In genomic region chr2:188721231-188721630, GRCh38 we compare ENCODE assay signal across 14 cellular contexts.
A peak's percentile ranks its signal among the peaks of the same experiment; 100 is the strongest.
DNase-seq lines count a peak whose midpoint lies in the region; ATAC-seq and TF ChIP-seq lines count a peak whose summit lies in the region.
"Had no signal": no experiment of that assay in that cellular context is flagged by ENCODE, and none has a peak within 500 bp of the region (broad histone marks: within the 10 kb centered on the region; RNA-seq: fewer than 3 reads in every experiment).

No MANE protein-coding gene starts in this region.

- H3K4me3 Mint-ChIP-seq in nephron (no peak overlapping the region), Calu3 (ENCODE audit: low read depth, unreplicated experiment) (no peak overlapping the region)

- H3K27me3 Mint-ChIP-seq in nephron (ENCODE audit: low read depth) (no peaks in the 10 kb centered on the region), Calu3 (ENCODE audit: unreplicated experiment) (no peaks in the 10 kb centered on the region)

- no TSS peak for BruUV-seq in Calu3 (replicated peaks; lab: Mats Ljungman, UMichigan)

- H3K27ac Mint-ChIP-seq in nephron (peak overlapping the region in 2 of 3 experiments; percentile 39 to 72), Calu3 (ENCODE audit: unreplicated experiment) (no peak overlapping the region)

- H3K36me3 Mint-ChIP-seq in nephron (ENCODE audit: low read depth) (no peaks in the 10 kb centered on the region), Calu3 (ENCODE audit: insufficient read depth, unreplicated experiment) (no peaks in the 10 kb centered on the region)

- ATAC-seq in GM21825 (IDR thresholded peaks at IDR 0.05; ENCODE audit: unreplicated experiment): no peak
- ATAC-seq: GM12878 had no signal

- CTCF ChIA-PET in Calu3 (lab: Charles Lee): no interaction called here

- H3K4me1 Mint-ChIP-seq in nephron: peaks cover 11% of the 10 kb centered on the region
- no peaks in the 10 kb centered on the region for H3K4me1 Mint-ChIP-seq in Calu3 (ENCODE audit: low read depth, unreplicated experiment)

- TF ChIP-seq CTCF in fibroblast of pulmonary artery (IDR thresholded peaks at IDR 0.05; ENCODE audit: low read length, missing control alignments): no peak
- no peak for TF ChIP-seq CTCF in nephron (IDR thresholded peaks at IDR 0.05; ENCODE audit: unreplicated experiment in 3 of 3)
- no peak for TF ChIP-seq CTCF in Calu3 (IDR thresholded peaks at IDR 0.05; ENCODE audit: unreplicated experiment)

- H3K4me3 ChIP-seq in fibroblast of pulmonary artery (replicated peaks; ENCODE audit: low read depth, low read length): no peak overlapping the region
- H3K4me3 ChIP-seq: GM12878, PC-9 had no signal

- DNase-seq in EH (ENCODE audit: low read depth) (peak; percentile 9), SK-N-DZ (ENCODE audit: low spot score) (peak; percentile 39), fibroblast of pulmonary artery (ENCODE audit: low read depth) (peak; percentile 7), NCI-H774 (lab: John Stamatoyannopoulos, UW) (no peak), posterior cingulate gyrus (no peak), Calu3 (no peak)
- DNase-seq: Caco-2, DMS53, NCI-H187 treated with DMSO at 0.1 percent for 48 hours, NCI-H446, PC-9 had no signal

- H3K9me3 Mint-ChIP-seq in nephron (peaks cover 4% of the 10 kb centered on the region), Calu3 (ENCODE audit: low read depth, unreplicated experiment) (no peaks in the 10 kb centered on the region)

- intact Hi-C loops in posterior cingulate gyrus (cut with DNase I): no loop called here
- intact Hi-C loops in Calu3 (cut with micrococcal nuclease; ENCODE audit: unreplicated experiment): no loop called here

Comparison
In these comparisons a context has a peak if more than half of its experiments do, and no peak if none do; other contexts are left out.
1. DNase-seq: peak in EH (single experiment), SK-N-DZ (single experiment) and fibroblast of pulmonary artery (single experiment); none in NCI-H774 (single experiment), posterior cingulate gyrus (0 of 10) and Calu3 (single experiment).